In genomic region chr20:37777556-37777955, GRCh38 we compare ENCODE assay signal across 22 cellular contexts.
DNase-seq lines count a peak whose midpoint lies in the region; ATAC-seq, FAIRE-seq and TF ChIP-seq lines count a peak whose summit lies in the region.
"Had no signal": no experiment of that assay in that cellular context is flagged by ENCODE, and none has a peak within 500 bp of the region (broad histone marks: within the 10 kb centered on the region; RNA-seq: fewer than 3 reads in every experiment).

No MANE protein-coding gene starts in this region.

- H2AFZ ChIP-seq in GM23338 (no peak overlapping the region), OCI-LY1 (ENCODE audit: low read length) (no peak overlapping the region), endothelial cell of umbilical vein (ENCODE audit: low read depth, low read length) (no peak overlapping the region)

- ATAC-seq in GM23338 (no peak), GM18519 (IDR thresholded peaks at IDR 0.05; ENCODE audit: low FRiP score, unreplicated experiment) (no peak), GM19395 (IDR thresholded peaks at IDR 0.05; ENCODE audit: unreplicated experiment) (no peak)

- no peaks in the 10 kb centered on the region for H3K4me1 Mint-ChIP-seq in GM23338
- H3K4me1 Mint-ChIP-seq: endodermal cell had no signal

- H3K4me3 Mint-ChIP-seq in GM23338 = no peak overlapping the region
- H3K4me3 Mint-ChIP-seq: activated CD4-positive, alpha-beta memory T cell treated with anti-CD3 and anti-CD28 coated beads for 36 hours; endodermal cell had no signal

- H3K4me2 ChIP-seq in GM23338 (no peak overlapping the region), OCI-LY1 (ENCODE audit: low read length) (no peak overlapping the region; the same call in 1 of the 2 replicates), endothelial cell of umbilical vein (ENCODE audit: insufficient read depth, low read length) (no peak overlapping the region)

- dilution Hi-C loops in endothelial cell of umbilical vein (cut with MboI; ENCODE audit: extremely low pct_ligation_motif_present, low sequenced_read_pairs) = no loop called here

- no peaks in the 10 kb centered on the region for H3K27me3 Mint-ChIP-seq in GM23338 (ENCODE audit: insufficient read depth, low read depth, poor library complexity)
- H3K27me3 Mint-ChIP-seq: activated CD4-positive, alpha-beta memory T cell treated with anti-CD3 and anti-CD28 coated beads for 36 hours had no signal

- no peaks in the 10 kb centered on the region for H3K9me3 Mint-ChIP-seq in GM23338
- H3K9me3 Mint-ChIP-seq: activated CD4-positive, alpha-beta memory T cell treated with anti-CD3 and anti-CD28 coated beads for 36 hours; endodermal cell had no signal

- no peak for FAIRE-seq in endothelial cell of umbilical vein (lab: Jason Lieb, UNC)
- FAIRE-seq in urothelium cell line (lab: Jason Lieb, UNC) = peak; percentile 68
- FAIRE-seq: H1, keratinocyte had no signal

- POLR2A ChIA-PET in endothelial cell of umbilical vein (lab: Charles Lee) (no interaction called here), GM10248 (lab: Yijun Ruan, JAX) (no interaction called here)

- no peaks in the 10 kb centered on the region for H3K36me3 Mint-ChIP-seq in GM23338 (ENCODE audit: low read depth)

- H3F3A ChIP-seq in GM23338 (replicated peaks; ENCODE audit: low read depth) (no peaks in the 10 kb centered on the region), OCI-LY1 (ENCODE audit: insufficient read depth, low read length) (no peaks in the 10 kb centered on the region)

- no peaks in the 10 kb centered on the region for H3K9me2 ChIP-seq in GM23338 (ENCODE audit: insufficient read depth)
- no peaks in the 10 kb centered on the region for H3K9me2 ChIP-seq in OCI-LY1 (ENCODE audit: low read depth, low read length)

- DNase-seq in GM23338 (ENCODE audit: low spot score) (no peak), endothelial cell of umbilical vein (ENCODE audit: low read depth, low spot score) (peak; percentile 17), urothelium cell line (ENCODE audit: low spot score) (no peak), GM10248 (ENCODE audit: extremely low spot score) (no peak)
- DNase-seq: activated CD4-positive, alpha-beta memory T cell treated with anti-CD3 and anti-CD28 coated beads for 36 hours; activated naive CD4-positive, alpha-beta T cell; AML-193; endodermal cell; MG63; NCI-H2081; NCI-H526 treated with DMSO at 0.1 percent for 48 hours; ovary; SIG-M5; sigmoid colon; stimulated activated naive CD4-positive, alpha-beta T cell treated with Interleukin-2 at 50 U/mL for 16 hours; T-helper 2 cell had no signal

- intact Hi-C loops in endothelial cell of umbilical vein (cut with micrococcal nuclease) = no loop called here

- CTCF ChIA-PET in endothelial cell of umbilical vein (lab: Charles Lee) (interaction anchor here (1.9 kb wide), 1 partner anchor 22 kb away, joined by 5 read pairs; no protein-coding TSS in a partner anchor), GM10248 (lab: Yijun Ruan, JAX) (interaction anchor here (1.3 to 1.8 kb wide), 4 partner anchors 11 to 50 kb away, joined by 4 to 6 read pairs (median 5); no protein-coding TSS in a partner anchor)

- H3K4me1 ChIP-seq in GM23338 (ENCODE audit: insufficient read depth) = no peaks in the 10 kb centered on the region
- peaks cover 25% of the 10 kb centered on the region for H3K4me1 ChIP-seq in OCI-LY1 (ENCODE audit: insufficient read depth, low read length, severe bottlenecking)
- no peaks in the 10 kb centered on the region for H3K4me1 ChIP-seq in endothelial cell of umbilical vein (ENCODE audit: control insufficient read depth, extremely low read depth, insufficient read depth, low read length)
- H3K4me1 ChIP-seq: sigmoid colon, tibial nerve had no signal

- H4K20me1 ChIP-seq in GM23338 (replicated peaks; ENCODE audit: insufficient read depth) = no peaks in the 10 kb centered on the region
- no peaks in the 10 kb centered on the region for H4K20me1 ChIP-seq in OCI-LY1 (ENCODE audit: insufficient read depth, low read length)
- no peaks in the 10 kb centered on the region for H4K20me1 ChIP-seq in endothelial cell of umbilical vein (replicated peaks; ENCODE audit: control insufficient read depth, extremely low read depth, insufficient read depth, low read length)

- H3K9me3 ChIP-seq in OCI-LY1 (ENCODE audit: low read length) = no peaks in the 10 kb centered on the region
- no peaks in the 10 kb centered on the region for H3K9me3 ChIP-seq in endothelial cell of umbilical vein (replicated peaks; ENCODE audit: control insufficient read depth, insufficient read depth, low read length)
- H3K9me3 ChIP-seq: MG63, ovary, sigmoid colon, tibial nerve had no signal

- no peak for TF ChIP-seq POLR2A in endothelial cell of umbilical vein (IDR thresholded peaks at IDR 0.05; ENCODE audit: low read depth, low read length)

- no peaks in the 10 kb centered on the region for H3K27me3 ChIP-seq in GM23338 (ENCODE audit: insufficient read depth)
- H3K27me3 ChIP-seq in OCI-LY1 (ENCODE audit: insufficient read depth, low read length) = no peaks in the 10 kb centered on the region
- H3K27me3 ChIP-seq in endothelial cell of umbilical vein (ENCODE audit: control insufficient read depth in 2 of 2, insufficient read depth in 2 of 2, low read length in 2 of 2) = no peaks in the 10 kb centered on the region
- H3K27me3 ChIP-seq: MG63, ovary, sigmoid colon, tibial nerve had no signal

- H3K4me3 ChIP-seq in GM23338 (no peak overlapping the region), OCI-LY1 (ENCODE audit: low read depth, low read length, poor library complexity, severe bottlenecking) (no peak overlapping the region), endothelial cell of umbilical vein (replicated peaks in 1 of 3; ENCODE audit: insufficient read depth in 1 of 3, low read depth in 1 of 3, low read length in 3 of 3) (no peak overlapping the region)
- H3K4me3 ChIP-seq: MG63, ovary, sigmoid colon, tibial nerve had no signal

- H3K79me2 ChIP-seq in GM23338 (replicated peaks; ENCODE audit: insufficient read depth) (no peaks in the 10 kb centered on the region), OCI-LY1 (ENCODE audit: insufficient read depth, low read length) (no peaks in the 10 kb centered on the region), endothelial cell of umbilical vein (ENCODE audit: control insufficient read depth, insufficient read depth, low read length) (no peaks in the 10 kb centered on the region)

- no peak overlapping the region; the same call in 1 of the 2 replicates for H3K9ac ChIP-seq in OCI-LY1 (ENCODE audit: low read length)
- no peak overlapping the region for H3K9ac ChIP-seq in endothelial cell of umbilical vein (replicated peaks; ENCODE audit: extremely low read depth, insufficient read depth, low read length)

- H3K27ac ChIP-seq in GM23338 (ENCODE audit: low read depth) = no peak overlapping the region
- H3K27ac ChIP-seq in OCI-LY1 (ENCODE audit: low read depth, low read length, poor library complexity, severe bottlenecking) = peak overlapping the region; percentile 55
- no peak overlapping the region for H3K27ac ChIP-seq in endothelial cell of umbilical vein (ENCODE audit: insufficient read depth, low read depth, low read length)
- H3K27ac ChIP-seq: ovary, sigmoid colon, tibial nerve had no signal

- H3K36me3 ChIP-seq in GM23338 (ENCODE audit: insufficient read depth) (0 out of 2 replicates have a peak, but pooled peaks cover 2% of the 10 kb centered on the region), OCI-LY1 (ENCODE audit: insufficient read depth, low read length) (peaks cover 18% of the 10 kb centered on the region), endothelial cell of umbilical vein (ENCODE audit: control insufficient read depth in 2 of 2, extremely low read depth in 1 of 2, insufficient read depth in 2 of 2, low read length in 2 of 2) (peaks cover 0 to 3% of the 10 kb centered on the region in 2 experiments)
- H3K36me3 ChIP-seq: ovary had no signal

- no peak for TF ChIP-seq CTCF in GM23338 (conservative IDR thresholded peaks at IDR 0.05; ENCODE audit: low read depth in 2 of 2)
- no peak for TF ChIP-seq CTCF in OCI-LY1 (IDR thresholded peaks at IDR 0.05; ENCODE audit: low read length)
- no peak for TF ChIP-seq CTCF in endothelial cell of umbilical vein (IDR thresholded peaks at IDR 0.05; ENCODE audit: extremely low read depth in 1 of 2, insufficient read depth in 1 of 2, low read depth in 1 of 2, low read length in 2 of 2)
- no peak for TF ChIP-seq CTCF in GM10248 (IDR thresholded peaks at IDR 0.05; ENCODE audit: control extremely low read depth, extremely low read depth, low read depth, missing control alignments)

- 0 out of 2 replicates have a peak overlapping the region, but pooled peaks have one; percentile 9 for H3K27ac Mint-ChIP-seq in GM23338
- H3K27ac Mint-ChIP-seq: activated CD4-positive, alpha-beta memory T cell treated with anti-CD3 and anti-CD28 coated beads for 36 hours; endodermal cell had no signal

- H3K9me1 ChIP-seq in endothelial cell of umbilical vein (replicated peaks; ENCODE audit: control insufficient read depth, extremely low read depth, insufficient read depth, low read length) = no peaks in the 10 kb centered on the region

- no TSS peak for BruUV-seq in endothelial cell of umbilical vein (replicated peaks; lab: Mats Ljungman, UMichigan)

TF ChIP-seq in GM23338, 12 proteins besides CTCF, POLR2A, EP300 and RAD21 (continues in another document):
- TF ChIP-seq STAT1 (IDR thresholded peaks at IDR 0.05; ENCODE audit: unreplicated experiment) = no peak
- no peak for TF ChIP-seq CREB1 (CRISPR knock-in tag; IDR thresholded peaks at IDR 0.05; ENCODE audit: low read depth)
- TF ChIP-seq POLR2AphosphoS5 (IDR thresholded peaks at IDR 0.05; ENCODE audit: low read depth) = no peak
- no peak for TF ChIP-seq EZH2 (IDR thresholded peaks at IDR 0.05; ENCODE audit: low read depth, unreplicated experiment)
- TF ChIP-seq NANOG (IDR thresholded peaks at IDR 0.05; ENCODE audit: borderline replicate concordance) = no peak

TF ChIP-seq in endothelial cell of umbilical vein, 7 proteins besides CTCF, POLR2A, EP300 and RAD21:
- TF ChIP-seq EZH2 (IDR thresholded peaks at IDR 0.05; ENCODE audit: borderline replicate concordance, low read depth, low read length, severe bottlenecking) = no peak
- TF ChIP-seq MYC (IDR thresholded peaks at IDR 0.05; ENCODE audit: low read depth, low read length) = no peak
- no peak for TF ChIP-seq GATA2 (IDR thresholded peaks at IDR 0.05; ENCODE audit: insufficient read depth, insufficient read length, low read depth, low read length)
- no peak for TF ChIP-seq FOS (IDR thresholded peaks at IDR 0.05; ENCODE audit: borderline replicate concordance, insufficient read depth, low read length)
- no peak for TF ChIP-seq POLR2AphosphoS5 (IDR thresholded peaks at IDR 0.05; ENCODE audit: insufficient read depth, low read depth, low read length)
- no peak for TF ChIP-seq JUN (IDR thresholded peaks at IDR 0.05; ENCODE audit: borderline replicate concordance, insufficient read depth, insufficient read length, low read depth)
